In the genomic region with DNA sequence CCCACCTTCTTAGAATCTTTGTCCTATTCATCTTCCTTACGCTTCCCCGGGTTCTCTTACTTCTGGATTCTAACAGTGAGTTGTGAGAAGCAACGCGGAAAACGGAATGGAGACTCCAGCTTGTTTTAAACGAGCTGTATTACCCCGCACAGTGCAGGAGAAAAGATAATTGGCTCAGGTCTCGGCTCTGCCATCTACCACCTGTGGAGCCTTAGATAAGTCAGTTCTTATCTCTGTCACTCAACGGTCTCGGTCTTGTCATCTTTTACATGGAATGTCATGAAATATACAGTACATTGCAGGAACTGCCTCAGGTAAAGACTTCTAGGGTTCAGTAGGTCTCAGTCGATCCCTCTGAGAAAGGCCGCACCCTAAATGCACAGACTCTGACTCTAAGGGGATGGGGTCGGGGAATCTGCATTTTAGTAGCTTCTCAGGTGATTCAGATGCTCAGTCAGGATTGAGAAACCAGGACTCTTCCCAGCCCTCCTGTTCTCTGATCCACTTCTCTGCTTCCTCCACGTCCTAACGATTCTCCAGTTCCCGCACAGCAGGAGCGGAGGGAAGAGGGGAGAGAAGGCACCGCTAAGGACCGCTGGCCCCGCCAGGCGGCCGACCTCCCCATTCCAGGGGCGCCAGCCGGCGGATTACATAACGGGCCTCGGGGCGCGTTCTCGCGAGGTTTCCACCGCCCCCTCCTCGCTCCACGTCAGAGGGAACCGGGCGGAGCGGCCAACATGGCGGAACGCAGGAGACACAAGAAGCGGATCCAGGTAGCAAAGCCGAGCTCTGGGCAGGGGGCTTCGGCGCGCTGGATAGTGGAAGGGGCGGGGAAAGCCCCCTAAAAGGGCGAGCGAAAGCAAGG, we compare ENCODE assay signal across 8 cellular contexts. TPM values are rescaled to one million over a fixed set of nuclear protein-coding genes. Genes with fewer than 3 reads are reported as not detected.
DNase-seq lines count a peak whose midpoint lies in the region; ATAC-seq and TF ChIP-seq lines count a peak whose summit lies in the region.

Gene SEC62, plus strand, starts transcription at position 722 of the 865 bp plus-strand sequence. Its CDS starts 16 bp downstream, at position 738.

- WGBS in mesenchymal stem cell: 5% methylated on average over 45 of the region's 47 CpGs

- H3K4me1 ChIP-seq in mesenchymal stem cell (ENCODE audit: control insufficient read depth, insufficient read depth, low read depth, low read length): peaks cover 2% of the 10 kb centered on the region

- peak within 1 kb of the TSS; percentile 43 for H4K91ac ChIP-seq in mesenchymal stem cell (ENCODE audit: low read length)

- no peaks in the 10 kb centered on the region for H3K9me3 ChIP-seq in mesenchymal stem cell (ENCODE audit: control insufficient read depth, low read length)

- POLR2A ChIA-PET in activated CD8-positive, alpha-beta memory T cell treated with anti-CD3 and anti-CD28 coated beads for 36 hours (lab: Charles Lee): interaction anchor here (0.6 to 2.7 kb wide), 5 partner anchors 135 to 203 kb away, joined by 3 to 16 read pairs (median 4); partner anchors contain the start of genes ACTRT3 and TERC

- H2BK5ac ChIP-seq in mesenchymal stem cell (ENCODE audit: low read depth, low read length, poor library complexity, severe bottlenecking): no peak within 1 kb of the TSS

- H3K23ac ChIP-seq in mesenchymal stem cell (ENCODE audit: low read length in 2 of 2): peak within 1 kb of the TSS; percentile 74 to 85

- H3K18ac ChIP-seq in mesenchymal stem cell (ENCODE audit: low read depth in 1 of 2, low read length in 2 of 2): peak within 1 kb of the TSS; percentile 61 to 94

- peak; percentile 74 for TF ChIP-seq CTCF in GM20000 (IDR thresholded peaks at IDR 0.05; ENCODE audit: extremely low read depth, missing control alignments)

- peak within 1 kb of the TSS in 1 of 2 experiments; percentile 89 for H3K14ac ChIP-seq in mesenchymal stem cell (ENCODE audit: low read length in 2 of 2)

- DNase-seq in COLO829 (ENCODE audit: low spot score): peak; percentile 85
- DNase-seq in GM20000 (ENCODE audit: low spot score): peak; percentile 91
- peak; percentile 97 for DNase-seq in HT-29 (ENCODE audit: low spot score)
- DNase-seq in NK-92 treated with Interleukin-12 subunit alpha and Interleukin-12 subunit beta, amount 100 ng/mL, for 24 hours (lab: John Stamatoyannopoulos, UW): peak; percentile 83
- peak; percentile 94 to 97 (median 95) for DNase-seq in effector memory CD8-positive, alpha-beta T cell
- peak; percentile 92 for DNase-seq in mesenchymal stem cell
- peak; percentile 91 for DNase-seq in stimulated activated CD8-positive, alpha-beta memory T cell treated with anti-CD3 and anti-CD28 coated beads, Interleukin-12 subunit alpha, Interleukin-12 subunit beta, amount 100 ng/mL, for 4 hours (ENCODE audit: low read depth)

- no peaks in the 10 kb centered on the region for H3K9me3 Mint-ChIP-seq in effector memory CD8-positive, alpha-beta T cell

- peak; percentile 90 for ATAC-seq in effector memory CD8-positive, alpha-beta T cell (replicated peaks)

- H3K27ac ChIP-seq in mesenchymal stem cell (ENCODE audit: low read length, poor library complexity, severe bottlenecking): peak within 1 kb of the TSS; percentile 67

- H4K8ac ChIP-seq in mesenchymal stem cell (ENCODE audit: low read length): peak within 1 kb of the TSS; percentile 92

- H3K4me2 ChIP-seq in mesenchymal stem cell (ENCODE audit: low read length, poor library complexity, severe bottlenecking): peak within 1 kb of the TSS; percentile 90

- H3K36me3 ChIP-seq in mesenchymal stem cell (ENCODE audit: control insufficient read depth in 1 of 2, insufficient read depth in 2 of 2, low read depth in 1 of 2, low read length in 2 of 2): peaks cover 3 to 11% of the 10 kb centered on the region in 2 experiments

- H3K36me3 Mint-ChIP-seq in effector memory CD8-positive, alpha-beta T cell (ENCODE audit: insufficient read depth): peaks cover 25% of the 10 kb centered on the region

- H3K27ac Mint-ChIP-seq in effector memory CD8-positive, alpha-beta T cell: peak within 1 kb of the TSS; percentile 99 to 100

- H3K4me3 Mint-ChIP-seq in effector memory CD8-positive, alpha-beta T cell: peak within 1 kb of the TSS; percentile 96 to 99

- peak within 1 kb of the TSS; percentile 77 for H2BK120ac ChIP-seq in mesenchymal stem cell (ENCODE audit: low read depth, low read length)

- H3K4me1 Mint-ChIP-seq in effector memory CD8-positive, alpha-beta T cell (ENCODE audit: low read depth in 2 of 2): peaks cover 20 to 37% of the 10 kb centered on the region in 2 donors

- peak within 1 kb of the TSS; percentile 93 for H2BK15ac ChIP-seq in mesenchymal stem cell (ENCODE audit: low read depth, poor library complexity, severe bottlenecking)

- H3K4me3 ChIP-seq in mesenchymal stem cell (ENCODE audit: insufficient read depth in 1 of 2, low read depth in 1 of 2, low read length in 2 of 2): peak within 1 kb of the TSS; percentile 81 to 98

- H3K27me3 ChIP-seq in mesenchymal stem cell (ENCODE audit: control insufficient read depth in 1 of 2, insufficient read depth in 1 of 2, low read length in 2 of 2): peaks cover 4 to 10% of the 10 kb centered on the region in 2 experiments

- H2BK12ac ChIP-seq in mesenchymal stem cell (ENCODE audit: low read length in 2 of 2): no peak within 1 kb of the TSS

- no peaks in the 10 kb centered on the region for H3K79me1 ChIP-seq in mesenchymal stem cell (replicated peaks; ENCODE audit: low read length, poor library complexity, severe bottlenecking)

- H2AFZ ChIP-seq in mesenchymal stem cell (ENCODE audit: low read depth, low read length): peak within 1 kb of the TSS; percentile 72

- peak within 1 kb of the TSS; percentile 81 to 95 for H3K4ac ChIP-seq in mesenchymal stem cell (ENCODE audit: low read depth in 1 of 2, low read length in 2 of 2)

- H3K9ac ChIP-seq in mesenchymal stem cell (ENCODE audit: low read length): peak within 1 kb of the TSS; percentile 97

- CTCF ChIA-PET in activated CD8-positive, alpha-beta memory T cell treated with anti-CD3 and anti-CD28 coated beads for 36 hours (lab: Charles Lee): interaction anchor here (0.6 to 2.0 kb wide), 6 partner anchors 12 to 101 kb away, joined by 3 to 8 read pairs (median 3); no protein-coding TSS in a partner anchor

- H3K27me3 Mint-ChIP-seq in effector memory CD8-positive, alpha-beta T cell: peaks cover 0 to 13% of the 10 kb centered on the region in 2 donors

- H2AK5ac ChIP-seq in mesenchymal stem cell (ENCODE audit: low read length, severe bottlenecking): peak within 1 kb of the TSS; percentile 44

RNA-seq across cellular contexts. Expression of gene SEC62, which starts in this region (rescaled TPM):
- total RNA-seq in HT-29 (2014; rRNA removed; shearing (Covaris generic)): 17.1 and 22.2 TPM in 2 replicates
- 10 to 100 TPM; 57.3 to 61.7 TPM for total RNA-seq in activated CD8-positive, alpha-beta memory T cell treated with anti-CD3 and anti-CD28 coated beads for 36 hours
- 410 TPM for polyA plus RNA-seq in mesenchymal stem cell (2013, experiment 1 of 2)
- 430 TPM for polyA plus RNA-seq in mesenchymal stem cell (2013, experiment 2 of 2)

Comparison
In these comparisons a context has a peak if more than half of its experiments do, and no peak if none do; other contexts are left out.
1. Peak in every context shown above with its lines: DNase-seq, ATAC-seq, H3K4me3 ChIP-seq and H3K27ac ChIP-seq.